18 cellular contexts compared by ENCODE assay signal in the genomic region with DNA sequence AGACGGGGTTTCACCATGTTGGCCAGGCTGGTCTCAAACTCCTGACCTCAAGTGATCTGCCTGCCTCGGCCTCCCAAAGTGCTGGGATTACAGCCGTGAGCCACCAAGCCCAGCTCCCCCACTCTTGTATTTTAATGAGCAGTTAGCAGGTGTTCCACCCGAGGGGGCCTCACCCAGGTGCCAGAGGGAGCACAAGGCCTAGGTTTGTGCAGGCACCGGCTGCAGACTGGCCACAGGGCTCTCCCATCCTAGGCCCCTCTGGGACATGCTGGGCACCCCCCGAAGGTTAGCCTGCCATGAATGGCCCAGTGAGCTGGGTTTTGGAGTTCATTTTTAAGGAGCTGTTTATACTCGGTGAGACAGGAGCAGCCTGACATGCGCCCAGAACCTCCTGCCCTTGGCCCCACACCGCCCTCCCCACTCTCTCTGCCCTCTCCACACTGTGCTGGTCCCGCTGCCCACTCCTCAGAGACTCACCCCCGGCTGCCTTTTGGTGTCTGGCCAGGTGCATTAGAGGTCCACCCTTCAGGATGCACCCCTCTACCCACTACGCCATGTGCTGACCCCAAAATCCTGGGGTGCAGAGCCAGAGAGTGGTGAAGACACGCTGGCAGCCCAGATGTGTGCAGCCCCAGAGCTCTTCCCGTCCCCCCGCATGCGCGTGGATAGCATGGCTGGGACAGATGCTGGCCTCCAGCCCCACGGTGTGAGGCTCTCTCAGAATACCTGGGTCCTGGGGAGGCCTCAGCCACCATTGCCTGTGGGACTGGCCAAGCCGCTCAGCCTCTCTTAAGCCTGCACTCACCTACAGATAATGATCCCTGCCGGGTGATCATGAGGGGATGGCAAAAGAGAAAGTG. TPM values are rescaled to one million over a fixed set of nuclear protein-coding genes. Genes with fewer than 3 reads are reported as not detected.
DNase-seq lines count a peak whose midpoint lies in the region; ATAC-seq and TF ChIP-seq lines count a peak whose summit lies in the region.
"Had no signal": no experiment of that assay in that cellular context is flagged by ENCODE, and none has a peak within 500 bp of the region (broad histone marks: within the 10 kb centered on the region; RNA-seq: fewer than 3 reads in every experiment).

No MANE protein-coding gene starts in this region.

- no peaks in the 10 kb centered on the region for H3K27me3 ChIP-seq in heart right ventricle

- H3K27me3 Mint-ChIP-seq in immature natural killer cell (ENCODE audit: low read depth in 3 of 3), result peaks cover 0 to 3% (median 0%) of the 10 kb centered on the region in 3 donors
- no peaks in the 10 kb centered on the region for H3K27me3 Mint-ChIP-seq in stimulated activated memory B cell treated with anti-CD40 and anti-IgM and Interleukin-4, amounts not matched to agents 10 μg/mL and 1 μg/mL and 100 μg/mL, for 72 hours

- H3K4me3 ChIP-seq in heart right ventricle (no peak overlapping the region), HEK293 (ENCODE audit: low read depth, low read length) (no peak overlapping the region), coronary artery (no peak overlapping the region)
- H3K4me3 ChIP-seq: A549 had no signal

- H3K9me3 ChIP-seq in heart right ventricle, result no peaks in the 10 kb centered on the region
- H3K9me3 ChIP-seq in HEK293 (ENCODE audit: control insufficient read depth, insufficient read depth, low read depth, low read length), result no peaks in the 10 kb centered on the region
- H3K9me3 ChIP-seq: A549, Caco-2 had no signal

- 92 to 93% methylated on average over 20 of the region's 20 CpGs for WGBS in heart right ventricle, 2 donors

- no peaks in the 10 kb centered on the region for H3K9me3 Mint-ChIP-seq in immature natural killer cell
- no peaks in the 10 kb centered on the region for H3K9me3 Mint-ChIP-seq in stimulated activated memory B cell treated with anti-CD40 and anti-IgM and Interleukin-4, amounts not matched to agents 10 μg/mL and 1 μg/mL and 100 μg/mL, for 72 hours
- H3K9me3 Mint-ChIP-seq: H9 had no signal

- DNase-seq in Right ventricle myocardium superior (peak; percentile 32), heart right ventricle (no peak), immature natural killer cell (no peak), middle frontal gyrus (ENCODE audit: extremely low spot score, low spot score) (no peak), coronary artery (ENCODE audit: low spot score) (no peak)
- DNase-seq: Caco-2, DMS53, H9, KG1, NCI-H1436, NCI-H2081 treated with DMSO at 0.1 percent for 48 hours, NCI-H510A, NCI-H774 had no signal

- H3K36me3 ChIP-seq in heart right ventricle (no peaks in the 10 kb centered on the region), HEK293 (ENCODE audit: control insufficient read depth in 2 of 2, insufficient read depth in 1 of 2, low read length in 2 of 2) (no peaks in the 10 kb centered on the region)

- no peaks in the 10 kb centered on the region for H3K36me3 Mint-ChIP-seq in immature natural killer cell
- H3K36me3 Mint-ChIP-seq in stimulated activated memory B cell treated with anti-CD40 and anti-IgM and Interleukin-4, amounts not matched to agents 10 μg/mL and 1 μg/mL and 100 μg/mL, for 72 hours, result no peaks in the 10 kb centered on the region

- H3K27ac ChIP-seq in heart right ventricle, result no peak overlapping the region
- H3K27ac ChIP-seq in HEK293 (ENCODE audit: extremely low read depth, low read depth, low read length), result no peak overlapping the region
- no peak overlapping the region for H3K27ac ChIP-seq in coronary artery
- H3K27ac ChIP-seq: A549 had no signal

- CTCF ChIA-PET in HEK293 (lab: Yijun Ruan, JAX), result interaction anchor here (0.6 to 1.2 kb wide), 3 partner anchors 15 to 232 kb away, joined by 3 to 4 read pairs (median 3); no protein-coding TSS in a partner anchor

- no peak for ATAC-seq in Right ventricle myocardium superior (ENCODE audit: poor library complexity)
- no peak for ATAC-seq in heart right ventricle
- ATAC-seq in stimulated activated memory B cell treated with anti-CD40 and anti-IgM and Interleukin-4, amounts not matched to agents 10 μg/mL and 1 μg/mL and 100 μg/mL, for 72 hours, result no peak
- ATAC-seq in GM21717 (IDR thresholded peaks at IDR 0.05; ENCODE audit: unreplicated experiment), result no peak
- ATAC-seq: A549 had no signal

- H3K4me1 ChIP-seq in heart right ventricle (peaks cover 27 to 73% (median 61%) of the 10 kb centered on the region in 9 donors), HEK293 (ENCODE audit: control insufficient read depth, insufficient read depth, low read length) (no peaks in the 10 kb centered on the region)
- H3K4me1 ChIP-seq: Caco-2 had no signal

- H3K4me3 Mint-ChIP-seq in immature natural killer cell, result no peak overlapping the region
- no peak overlapping the region for H3K4me3 Mint-ChIP-seq in stimulated activated memory B cell treated with anti-CD40 and anti-IgM and Interleukin-4, amounts not matched to agents 10 μg/mL and 1 μg/mL and 100 μg/mL, for 72 hours
- H3K4me3 Mint-ChIP-seq: H9 had no signal

- H3K4me1 Mint-ChIP-seq in immature natural killer cell, result peaks cover 66 to 71% of the 10 kb centered on the region in 2 donors
- peaks cover 80% of the 10 kb centered on the region for H3K4me1 Mint-ChIP-seq in stimulated activated memory B cell treated with anti-CD40 and anti-IgM and Interleukin-4, amounts not matched to agents 10 μg/mL and 1 μg/mL and 100 μg/mL, for 72 hours

- TF ChIP-seq CTCF in heart right ventricle (IDR thresholded peaks at IDR 0.05), result no peak
- no peak for TF ChIP-seq CTCF in HEK293 (tag by site-specific recombination; IDR thresholded peaks at IDR 0.05)
- TF ChIP-seq CTCF in coronary artery (IDR thresholded peaks at IDR 0.05), result no peak

- POLR2A ChIA-PET in HEK293 (lab: Yijun Ruan, JAX), result no interaction called here

- peak overlapping the region in 4 of 6 donors; percentile 44 to 66 (median 60) for H3K27ac Mint-ChIP-seq in immature natural killer cell
- peak overlapping the region; percentile 96 for H3K27ac Mint-ChIP-seq in stimulated activated memory B cell treated with anti-CD40 and anti-IgM and Interleukin-4, amounts not matched to agents 10 μg/mL and 1 μg/mL and 100 μg/mL, for 72 hours

- intact Hi-C loops in Right ventricle myocardium superior (cut with DNase I) (no loop called here), heart right ventricle (cut with DNase I) (loop anchor here in 1 of 10 donors (2.0 kb wide), 1 partner anchor 21 kb away; no protein-coding TSS in a partner anchor)

TF ChIP-seq in HEK293, 187 proteins besides CTCF, POLR2A, EP300 and RAD21:
- TF ChIP-seq ZNF335 (tag by site-specific recombination; conservative IDR thresholded peaks at IDR 0.05) (peak; percentile 32; the same call in 1 of the 2 replicates), KLF9 (tag by site-specific recombination; IDR thresholded peaks at IDR 0.05; ENCODE audit: low read depth) (no peak)

RNA-seq across cellular contexts. Expression of a gene that starts 11.2 kb away (rescaled TPM):
- 24.4 TPM for total RNA-seq in Right ventricle myocardium superior
- total RNA-seq in heart right ventricle, result 10 to 100 TPM; 13.3 to 33.7 (median 20.0) TPM
- 1 to 10 TPM; 6.1 to 7.2 TPM for polyA plus RNA-seq in heart right ventricle
- 10 to 100 TPM; 10.5 to 18.8 (median 11.7) TPM for polyA plus RNA-seq in immature natural killer cell

RNA-seq across cellular contexts. Expression of a gene that starts 48.1 kb away (rescaled TPM):
- 3.6 TPM for total RNA-seq in Right ventricle myocardium superior
- total RNA-seq in heart right ventricle, result 1 to 10 TPM in 9 of 10 donors, under 1 TPM in 1; 0.77 to 7.2 (median 4.2) TPM
- 1 to 10 TPM in 1 of 2 donors, under 1 TPM in 1; 0.38 to 1.2 TPM for polyA plus RNA-seq in heart right ventricle
- polyA plus RNA-seq in immature natural killer cell, result not detected
- polyA plus RNA-seq: CD14-positive monocyte had no signal
